In genomic region chr12:117064596-117064995, GRCh38 we compare ENCODE assay signal across 19 cellular contexts. TPM values are rescaled to one million over a fixed set of nuclear protein-coding genes. Genes with fewer than 3 reads are reported as not detected.
A peak's percentile ranks its signal among the peaks of the same experiment; 100 is the strongest.
DNase-seq lines count a peak whose midpoint lies in the region; ATAC-seq and TF ChIP-seq lines count a peak whose summit lies in the region.
"Had no signal": no experiment of that assay in that cellular context is flagged by ENCODE, and none has a peak within 500 bp of the region (broad histone marks: within the 10 kb centered on the region; RNA-seq: fewer than 3 reads in every experiment).

No MANE protein-coding gene starts in this region.

- peaks cover 92% of the 10 kb centered on the region for H3K4me1 ChIP-seq in Loucy (ENCODE audit: insufficient read depth, low read length, poor library complexity, severe bottlenecking)

- H3K4me1 Mint-ChIP-seq in activated CD8-positive, alpha-beta memory T cell treated with anti-CD3 and anti-CD28 coated beads, Interleukin-2, amount 10 ng/mL, durations not matched to agents 7 days and 5 days, result peaks cover 60% of the 10 kb centered on the region
- H3K4me1 Mint-ChIP-seq in activated naive CD8-positive, alpha-beta T cell treated with anti-CD3 and anti-CD28 coated beads, Interleukin-2, amount 10 ng/mL, durations not matched to agents 7 days and 5 days, result peaks cover 63% of the 10 kb centered on the region
- peaks cover 20% of the 10 kb centered on the region for H3K4me1 Mint-ChIP-seq in type B pancreatic cell (ENCODE audit: unreplicated experiment)

- DNase-seq in activated CD8-positive, alpha-beta memory T cell treated with anti-CD3 and anti-CD28 coated beads, Interleukin-2, amount 10 ng/mL, durations not matched to agents 7 days and 5 days, result no peak
- no peak for DNase-seq in activated CD8-positive, alpha-beta memory T cell treated with anti-CD3 and anti-CD28 coated beads, Interleukin-2, amount 50 U/mL, for 4 hours
- no peak for DNase-seq in activated naive CD8-positive, alpha-beta T cell treated with anti-CD3 and anti-CD28 coated beads, Interleukin-2, amount 10 ng/mL, durations not matched to agents 7 days and 5 days
- DNase-seq in type B pancreatic cell (ENCODE audit: extremely low spot score, unreplicated experiment), result no peak
- DNase-seq: activated CD8-positive, alpha-beta memory T cell treated with anti-CD3 and anti-CD28 coated beads, Interleukin-2, amount 50 U/mL, for 48 hours; activated naive CD4-positive, alpha-beta T cell treated with anti-CD3 and anti-CD28 coated beads, Interleukin-2, amount 10 ng/mL, durations not matched to agents 7 days and 5 days; KG1; left cardiac atrium; NCI-H1092 treated with DMSO at 0.1 percent for 48 hours; NCI-H2081 treated with DMSO at 0.1 percent for 48 hours; NCI-H526; OCI-M1; SIG-M5; stimulated activated CD4-positive, alpha-beta T cell treated with anti-CD3 and anti-CD28 coated beads, Interleukin-4, amount 100 ng/mL, for 1 hour had no signal

- no peak for ATAC-seq in activated CD8-positive, alpha-beta memory T cell treated with anti-CD3 and anti-CD28 coated beads, Interleukin-2, amount 10 ng/mL, durations not matched to agents 7 days and 5 days
- ATAC-seq in activated naive CD8-positive, alpha-beta T cell treated with anti-CD3 and anti-CD28 coated beads, Interleukin-2, amount 10 ng/mL, durations not matched to agents 7 days and 5 days (ENCODE audit: low read depth), result no peak
- ATAC-seq in GM21576 (IDR thresholded peaks at IDR 0.05; ENCODE audit: unreplicated experiment), result no peak
- no peak for ATAC-seq in HG02678 (IDR thresholded peaks at IDR 0.05; ENCODE audit: unreplicated experiment)
- ATAC-seq in HG03108 (IDR thresholded peaks at IDR 0.05; ENCODE audit: unreplicated experiment), result no peak
- ATAC-seq: left cardiac atrium had no signal

- peak overlapping the region; percentile 90 for H3K27ac Mint-ChIP-seq in activated CD8-positive, alpha-beta memory T cell treated with anti-CD3 and anti-CD28 coated beads, Interleukin-2, amount 10 ng/mL, durations not matched to agents 7 days and 5 days
- H3K27ac Mint-ChIP-seq in activated naive CD8-positive, alpha-beta T cell treated with anti-CD3 and anti-CD28 coated beads, Interleukin-2, amount 10 ng/mL, durations not matched to agents 7 days and 5 days, result peak overlapping the region; percentile 97
- peak overlapping the region; percentile 16 for H3K27ac Mint-ChIP-seq in type B pancreatic cell

- peaks cover 34% of the 10 kb centered on the region; the same call in 1 of the 2 replicates for H3K36me3 ChIP-seq in Loucy (ENCODE audit: insufficient read depth, low read length)

- no peaks in the 10 kb centered on the region for H3K27me3 ChIP-seq in Loucy (ENCODE audit: insufficient read depth, low read length, poor library complexity, severe bottlenecking)

- CTCF ChIA-PET in activated CD8-positive, alpha-beta memory T cell treated with anti-CD3 and anti-CD28 coated beads, Interleukin-2, amount 10 ng/mL, durations not matched to agents 7 days and 5 days (lab: Charles Lee), result no interaction called here

- H4K20me1 ChIP-seq in Loucy (ENCODE audit: insufficient read depth, low read length, poor library complexity, severe bottlenecking), result no peaks in the 10 kb centered on the region

- H3K9ac ChIP-seq in Loucy (ENCODE audit: low read depth, low read length, poor library complexity, severe bottlenecking), result peak overlapping the region; percentile 81

- peaks cover 83% of the 10 kb centered on the region for H3K79me2 ChIP-seq in Loucy (ENCODE audit: insufficient read depth, low read length)

- H3K36me3 Mint-ChIP-seq in activated CD8-positive, alpha-beta memory T cell treated with anti-CD3 and anti-CD28 coated beads, Interleukin-2, amount 10 ng/mL, durations not matched to agents 7 days and 5 days, result peaks cover 14% of the 10 kb centered on the region
- H3K36me3 Mint-ChIP-seq in activated naive CD8-positive, alpha-beta T cell treated with anti-CD3 and anti-CD28 coated beads, Interleukin-2, amount 10 ng/mL, durations not matched to agents 7 days and 5 days, result peaks cover 18% of the 10 kb centered on the region
- no peaks in the 10 kb centered on the region for H3K36me3 Mint-ChIP-seq in type B pancreatic cell
- H3K36me3 Mint-ChIP-seq: activated naive CD4-positive, alpha-beta T cell treated with anti-CD3 and anti-CD28 coated beads, Interleukin-2, amount 10 ng/mL, durations not matched to agents 7 days and 5 days had no signal

- H3K4me3 Mint-ChIP-seq in activated CD8-positive, alpha-beta memory T cell treated with anti-CD3 and anti-CD28 coated beads, Interleukin-2, amount 10 ng/mL, durations not matched to agents 7 days and 5 days, result no peak overlapping the region
- peak overlapping the region; percentile 78 for H3K4me3 Mint-ChIP-seq in activated naive CD8-positive, alpha-beta T cell treated with anti-CD3 and anti-CD28 coated beads, Interleukin-2, amount 10 ng/mL, durations not matched to agents 7 days and 5 days
- H3K4me3 Mint-ChIP-seq in type B pancreatic cell, result no peak overlapping the region
- H3K4me3 Mint-ChIP-seq: activated naive CD4-positive, alpha-beta T cell treated with anti-CD3 and anti-CD28 coated beads, Interleukin-2, amount 10 ng/mL, durations not matched to agents 7 days and 5 days had no signal

- H2AFZ ChIP-seq in Loucy (ENCODE audit: low read length), result no peak overlapping the region

- H3K4me3 ChIP-seq in Loucy (ENCODE audit: low read length, poor library complexity, severe bottlenecking), result peak overlapping the region; percentile 60
- H3K4me3 ChIP-seq: skin epidermis had no signal

- no peaks in the 10 kb centered on the region for H3K27me3 Mint-ChIP-seq in activated CD8-positive, alpha-beta memory T cell treated with anti-CD3 and anti-CD28 coated beads, Interleukin-2, amount 10 ng/mL, durations not matched to agents 7 days and 5 days
- H3K27me3 Mint-ChIP-seq in activated naive CD8-positive, alpha-beta T cell treated with anti-CD3 and anti-CD28 coated beads, Interleukin-2, amount 10 ng/mL, durations not matched to agents 7 days and 5 days, result no peaks in the 10 kb centered on the region
- H3K27me3 Mint-ChIP-seq in type B pancreatic cell, result peaks cover 11% of the 10 kb centered on the region
- H3K27me3 Mint-ChIP-seq: activated naive CD4-positive, alpha-beta T cell treated with anti-CD3 and anti-CD28 coated beads, Interleukin-2, amount 10 ng/mL, durations not matched to agents 7 days and 5 days had no signal

- no peaks in the 10 kb centered on the region for H3K9me2 ChIP-seq in Loucy (replicated peaks; ENCODE audit: low read depth, low read length)

- H3F3A ChIP-seq in Loucy (ENCODE audit: low read depth), result peaks cover 20% of the 10 kb centered on the region; the same call in 1 of the 2 replicates

- H3K4me2 ChIP-seq in Loucy (ENCODE audit: low read depth, low read length, poor library complexity, severe bottlenecking), result peak overlapping the region; percentile 77

- TF ChIP-seq CTCF in Loucy (conservative IDR thresholded peaks at IDR 0.05; ENCODE audit: low read length), result no peak
- TF ChIP-seq CTCF in type B pancreatic cell (conservative IDR thresholded peaks at IDR 0.05), result no peak

- H3K9me3 ChIP-seq in Loucy (ENCODE audit: insufficient read depth, low read depth, low read length), result no peaks in the 10 kb centered on the region

- H3K9me3 Mint-ChIP-seq in activated CD8-positive, alpha-beta memory T cell treated with anti-CD3 and anti-CD28 coated beads, Interleukin-2, amount 10 ng/mL, durations not matched to agents 7 days and 5 days (ENCODE audit: low read depth), result no peaks in the 10 kb centered on the region
- no peaks in the 10 kb centered on the region for H3K9me3 Mint-ChIP-seq in activated naive CD8-positive, alpha-beta T cell treated with anti-CD3 and anti-CD28 coated beads, Interleukin-2, amount 10 ng/mL, durations not matched to agents 7 days and 5 days
- no peaks in the 10 kb centered on the region for H3K9me3 Mint-ChIP-seq in type B pancreatic cell
- H3K9me3 Mint-ChIP-seq: activated naive CD4-positive, alpha-beta T cell treated with anti-CD3 and anti-CD28 coated beads, Interleukin-2, amount 10 ng/mL, durations not matched to agents 7 days and 5 days had no signal

- POLR2A ChIA-PET in activated naive CD8-positive, alpha-beta T cell treated with anti-CD3 and anti-CD28 coated beads, Interleukin-2, amount 10 ng/mL, durations not matched to agents 7 days and 5 days (lab: Charles Lee), result interaction anchor here (0.8 to 5.3 kb wide), 3 partner anchors 12 to 34 kb away, joined by 3 to 52 read pairs (median 16); partner anchors contain the start of gene TESC

RNA-seq across cellular contexts. Expression of gene TESC, which starts 34.6 kb away (rescaled TPM):
- total RNA-seq in activated CD8-positive, alpha-beta memory T cell treated with anti-CD3 and anti-CD28 coated beads, Interleukin-2, amount 10 ng/mL, durations not matched to agents 7 days and 5 days, result 10 to 100 TPM; 72.7 to 83.8 TPM
- total RNA-seq in activated naive CD8-positive, alpha-beta T cell treated with anti-CD3 and anti-CD28 coated beads, Interleukin-2, amount 10 ng/mL, durations not matched to agents 7 days and 5 days, result 10 to 100 TPM; 47.0 to 57.2 TPM
- total RNA-seq in type B pancreatic cell (ENCODE audit: low replicate concordance), result 7.2 and 7.4 TPM in 2 replicates

Comparison
In these comparisons a context has a peak if more than half of its experiments do, and no peak if none do; other contexts are left out.
1. H3K27ac Mint-ChIP-seq: peak in every context shown above with its lines; median percentile 97 in activated naive CD8-positive, alpha-beta T cell treated with anti-CD3 and anti-CD28 coated beads, Interleukin-2, amount 10 ng/mL, durations not matched to agents 7 days and 5 days; 90 in activated CD8-positive, alpha-beta memory T cell treated with anti-CD3 and anti-CD28 coated beads, Interleukin-2, amount 10 ng/mL, durations not matched to agents 7 days and 5 days; 16 in type B pancreatic cell.